8 cellular contexts compared by ENCODE assay signal in the genomic region with DNA sequence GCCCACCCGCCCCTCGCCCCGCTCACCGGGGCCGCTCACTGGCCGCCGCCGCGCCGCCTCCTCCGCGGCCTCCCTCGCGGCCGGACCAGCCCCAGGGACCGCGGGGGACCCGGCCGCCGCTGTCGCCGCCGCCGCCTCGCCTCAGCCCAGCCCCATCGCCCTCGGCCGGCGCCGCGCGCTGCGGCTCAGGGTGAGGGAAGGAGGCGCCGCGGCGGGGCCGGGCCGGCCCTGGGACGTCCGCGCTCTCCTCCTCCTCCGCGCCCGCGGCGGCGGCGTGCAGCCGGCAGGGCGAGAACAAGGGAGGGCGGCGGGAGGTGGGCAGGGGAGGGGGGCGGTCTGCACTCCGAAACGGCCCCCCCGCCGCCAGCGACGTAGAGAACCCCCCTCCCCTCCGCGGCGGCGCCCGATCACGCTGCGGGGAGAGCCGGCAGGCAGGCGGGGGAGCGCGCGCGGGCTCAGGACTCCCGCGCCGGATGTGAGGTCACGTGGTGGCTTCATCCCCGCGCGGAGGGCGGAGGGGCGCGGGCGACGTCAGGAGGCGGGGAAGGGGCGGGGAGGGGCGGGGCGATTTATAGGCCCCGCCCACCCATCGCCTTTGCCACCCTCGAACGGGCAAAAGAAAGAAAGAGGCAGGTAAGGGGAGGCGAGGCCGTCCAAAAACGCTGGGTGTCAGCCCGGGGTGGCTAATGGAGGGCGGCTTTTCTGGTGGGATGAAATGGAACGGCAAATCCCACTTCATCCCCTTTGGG. TPM values are rescaled to one million over a fixed set of nuclear protein-coding genes. Genes with fewer than 3 reads are reported as not detected.
DNase-seq lines count a peak whose midpoint lies in the region; ATAC-seq and TF ChIP-seq lines count a peak whose summit lies in the region.

ATP13A3 (minus strand) TSS at position 463 of the 749 bp plus-strand sequence. CDS start 24,812 bp downstream, outside the sequence.

- ATAC-seq in RWPE2 (ENCODE audit: low read depth) (peak; percentile 51), natural killer cell (peak; percentile 77 to 94 (median 82))
- ATAC-seq in stimulated activated naive CD8-positive, alpha-beta T cell treated with anti-CD3 and anti-CD28 coated beads, Interleukin-15, Interleukin-2, amounts not matched to agents 100 U/mL and 50 U/mL, for 24 hours, result peak; percentile 82

- 0 out of 2 replicates have a peak, but pooled peaks cover 3% of the 10 kb centered on the region for H3F3A ChIP-seq in DOHH2 (ENCODE audit: control insufficient read depth, insufficient read depth)

- H3K9me3 ChIP-seq in DOHH2 (ENCODE audit: control insufficient read depth, insufficient read depth, low read length) (no peaks in the 10 kb centered on the region), RWPE2 (ENCODE audit: severe bottlenecking) (no peaks in the 10 kb centered on the region)

- H3K27ac ChIP-seq in DOHH2 (ENCODE audit: low read depth, low read length) (peak within 1 kb of the TSS; percentile 18; the same call in 1 of the 2 replicates), RWPE2 (ENCODE audit: poor library complexity, severe bottlenecking) (peak within 1 kb of the TSS; percentile 94)

- peak within 1 kb of the TSS; percentile 94 for H3K4me2 ChIP-seq in DOHH2 (ENCODE audit: low read length)

- peak within 1 kb of the TSS; percentile 89 for H3K4me3 Mint-ChIP-seq in activated T-helper 2 cell treated with anti-CD3 and anti-CD28 coated beads, Interferon-gamma antibody, Interleukin-2, Interleukin-4, amounts not matched to agents 10 μg/mL and 5 μg/mL and 100 μg/mL, durations not matched to agents 14 hours and 24 hours and 36 hours (ENCODE audit: low read depth)
- peak within 1 kb of the TSS; percentile 95 for H3K4me3 Mint-ChIP-seq in natural killer cell

- peaks cover 15% of the 10 kb centered on the region for H3K27me3 ChIP-seq in DOHH2 (ENCODE audit: control insufficient read depth, low read length)
- H3K27me3 ChIP-seq in RWPE2 (ENCODE audit: insufficient read depth, poor library complexity, severe bottlenecking), result no peaks in the 10 kb centered on the region

- H3K36me3 ChIP-seq in DOHH2 (ENCODE audit: control insufficient read depth, low read length) (peaks cover 21% of the 10 kb centered on the region), RWPE2 (ENCODE audit: low read depth) (peaks cover 36% of the 10 kb centered on the region)

- no peaks in the 10 kb centered on the region for H3K9me2 ChIP-seq in DOHH2 (replicated peaks; ENCODE audit: control insufficient read depth, low read length)

- H3K27me3 Mint-ChIP-seq in activated T-helper 2 cell treated with anti-CD3 and anti-CD28 coated beads, Interferon-gamma antibody, Interleukin-2, Interleukin-4, amounts not matched to agents 10 μg/mL and 5 μg/mL and 100 μg/mL, durations not matched to agents 14 hours and 24 hours and 36 hours (ENCODE audit: low read depth), result no peaks in the 10 kb centered on the region
- H3K27me3 Mint-ChIP-seq in natural killer cell (ENCODE audit: low read depth in 2 of 2), result no peaks in the 10 kb centered on the region

- H3K4me1 Mint-ChIP-seq in activated T-helper 2 cell treated with anti-CD3 and anti-CD28 coated beads, Interferon-gamma antibody, Interleukin-2, Interleukin-4, amounts not matched to agents 10 μg/mL and 5 μg/mL and 100 μg/mL, durations not matched to agents 14 hours and 24 hours and 36 hours (ENCODE audit: low read depth), result peaks cover 51% of the 10 kb centered on the region
- H3K4me1 Mint-ChIP-seq in natural killer cell, result peaks cover 34 to 40% of the 10 kb centered on the region in 2 donors

- H4K20me1 ChIP-seq in DOHH2 (ENCODE audit: control insufficient read depth, insufficient read depth, low read depth, low read length), result peaks cover 11% of the 10 kb centered on the region; the same call in 1 of the 2 replicates

- H3K79me2 ChIP-seq in DOHH2 (ENCODE audit: control insufficient read depth, low read length), result peaks cover 46% of the 10 kb centered on the region

- no peaks in the 10 kb centered on the region for H3K9me3 Mint-ChIP-seq in activated T-helper 2 cell treated with anti-CD3 and anti-CD28 coated beads, Interferon-gamma antibody, Interleukin-2, Interleukin-4, amounts not matched to agents 10 μg/mL and 5 μg/mL and 100 μg/mL, durations not matched to agents 14 hours and 24 hours and 36 hours
- no peaks in the 10 kb centered on the region for H3K9me3 Mint-ChIP-seq in natural killer cell

- H3K4me3 ChIP-seq in DOHH2 (ENCODE audit: low read length) (peak within 1 kb of the TSS; percentile 80), RWPE2 (ENCODE audit: severe bottlenecking) (peak within 1 kb of the TSS; percentile 82), fibroblast of mammary gland (ENCODE audit: control insufficient read depth, low read depth, low read length) (peak within 1 kb of the TSS; percentile 85)

- TF ChIP-seq CTCF in DOHH2 (IDR thresholded peaks at IDR 0.05; ENCODE audit: low read depth, low read length, poor library complexity, severe bottlenecking), result no peak
- TF ChIP-seq CTCF in RWPE2 (IDR thresholded peaks at IDR 0.05; ENCODE audit: poor library complexity, severe bottlenecking), result no peak
- TF ChIP-seq CTCF in fibroblast of mammary gland (conservative IDR thresholded peaks at IDR 0.05; ENCODE audit: control insufficient read depth, insufficient read depth, low read depth, low read length), result no peak
- no peak for TF ChIP-seq CTCF in natural killer cell (IDR thresholded peaks at IDR 0.05)

- H3K27ac Mint-ChIP-seq in activated T-helper 2 cell treated with anti-CD3 and anti-CD28 coated beads, Interferon-gamma antibody, Interleukin-2, Interleukin-4, amounts not matched to agents 10 μg/mL and 5 μg/mL and 100 μg/mL, durations not matched to agents 14 hours and 24 hours and 36 hours, result peak within 1 kb of the TSS; percentile 89
- peak within 1 kb of the TSS; percentile 89 to 90 for H3K27ac Mint-ChIP-seq in natural killer cell

- intact Hi-C loops in activated T-helper 2 cell treated with anti-CD3 and anti-CD28 coated beads, Interferon-gamma antibody, Interleukin-2, Interleukin-4, amounts not matched to agents 10 μg/mL and 5 μg/mL and 100 μg/mL, durations not matched to agents 14 hours and 24 hours and 36 hours (cut with micrococcal nuclease), result loop anchor here (1.0 to 5.0 kb wide), 5 partner anchors 10 to 1056 kb away; partner anchors contain the start of genes LSG1 and PPP1R2
- intact Hi-C loops in natural killer cell (cut with micrococcal nuclease), result loop anchor here (1.0 to 10.0 kb wide), 3 partner anchors 14 to 778 kb away; no protein-coding TSS in a partner anchor

- H3K4me1 ChIP-seq in DOHH2 (ENCODE audit: control insufficient read depth, low read length), result peaks cover 35% of the 10 kb centered on the region
- peaks cover 41% of the 10 kb centered on the region for H3K4me1 ChIP-seq in RWPE2 (ENCODE audit: insufficient read depth, poor library complexity, severe bottlenecking)

- H3K36me3 Mint-ChIP-seq in activated T-helper 2 cell treated with anti-CD3 and anti-CD28 coated beads, Interferon-gamma antibody, Interleukin-2, Interleukin-4, amounts not matched to agents 10 μg/mL and 5 μg/mL and 100 μg/mL, durations not matched to agents 14 hours and 24 hours and 36 hours (ENCODE audit: low read depth), result peaks cover 45% of the 10 kb centered on the region
- H3K36me3 Mint-ChIP-seq in natural killer cell, result no peaks in the 10 kb centered on the region

- DNase-seq in GOT3 (lab: John Stamatoyannopoulos, UW) (peak; percentile 80), LoVo (ENCODE audit: low spot score) (peak; percentile 88), RWPE2 (ENCODE audit: low spot score) (peak; percentile 86), fibroblast of mammary gland (ENCODE audit: low read depth) (peak; percentile 82), natural killer cell (peak; percentile 87)
- DNase-seq in activated T-helper 2 cell treated with anti-CD3 and anti-CD28 coated beads, Interferon-gamma antibody, Interleukin-2, Interleukin-4, amounts not matched to agents 10 μg/mL and 5 μg/mL and 100 μg/mL, durations not matched to agents 14 hours and 24 hours and 36 hours (ENCODE audit: low spot score), result peak; percentile 87
- DNase-seq in stimulated activated naive CD8-positive, alpha-beta T cell treated with anti-CD3 and anti-CD28 coated beads, Interleukin-15, Interleukin-2, amounts not matched to agents 100 U/mL and 50 U/mL, for 24 hours, result peak; percentile 89

RNA-seq across cellular contexts. Expression of gene ATP13A3, which starts in this region (rescaled TPM):
- total RNA-seq in activated T-helper 2 cell treated with anti-CD3 and anti-CD28 coated beads, Interferon-gamma antibody, Interleukin-2, Interleukin-4, amounts not matched to agents 10 μg/mL and 5 μg/mL and 100 μg/mL, durations not matched to agents 14 hours and 24 hours and 36 hours, result 136 and 150 TPM in 2 replicates
- total RNA-seq in natural killer cell, result 10 to 100 TPM; 62.9 to 79.2 (median 64.2) TPM

Comparison
In these comparisons a context has a peak if more than half of its experiments do, and no peak if none do; other contexts are left out.
1. Peak in every context shown above with its lines: DNase-seq, ATAC-seq, H3K4me3 ChIP-seq and H3K27ac ChIP-seq.